In genomic region chr12:113334786-113335539, GRCh38 we compare ENCODE assay signal across 8 cellular contexts. TPM values are rescaled to one million over a fixed set of nuclear protein-coding genes. Genes with fewer than 3 reads are reported as not detected.
DNase-seq lines count a peak whose midpoint lies in the region; ATAC-seq and TF ChIP-seq lines count a peak whose summit lies in the region.

Gene SLC8B1 (minus strand): TSS chr12:113335109. CDS start chr12:113332878, 2,231 bp downstream.

- H3K9me3 ChIP-seq in iPS-18c (ENCODE audit: control insufficient read depth, insufficient read depth, low read length) (no peaks in the 10 kb centered on the region), skeletal muscle tissue (ENCODE audit: control insufficient read depth in 3 of 3, low read length in 3 of 3) (no peaks in the 10 kb centered on the region)

- peak within 1 kb of the TSS; percentile 85 to 91 (median 87) for H3K9ac ChIP-seq in skeletal muscle tissue (ENCODE audit: low read depth in 1 of 3, low read length in 3 of 3)

- peak; percentile 32 to 59 for DNase-seq in NCI-H187 (lab: John Stamatoyannopoulos, UW)
- no peak for DNase-seq in NCI-H187 treated with DMSO at 0.1 percent for 48 hours (lab: John Stamatoyannopoulos, UW)
- DNase-seq in NCI-H2107 treated with DMSO at 0.1 percent for 48 hours (lab: John Stamatoyannopoulos, UW; ENCODE audit: unreplicated experiment), result peak; percentile 37
- DNase-seq in T47D (ENCODE audit: low read depth in 1 of 2, low spot score in 1 of 2), result peak; percentile 89 to 91

- H3K4me1 ChIP-seq in skeletal muscle tissue (ENCODE audit: control insufficient read depth in 3 of 3, insufficient read depth in 3 of 3, low read length in 3 of 3), result peaks cover 18 to 22% (median 19%) of the 10 kb centered on the region in 3 donors

- peak; percentile 91 for ATAC-seq in HG02870 (IDR thresholded peaks at IDR 0.05; ENCODE audit: unreplicated experiment)

- peaks cover 16 to 21% (median 19%) of the 10 kb centered on the region in 3 donors for H3K36me3 ChIP-seq in skeletal muscle tissue (ENCODE audit: control insufficient read depth in 3 of 3, insufficient read depth in 3 of 3, low read length in 3 of 3)

- no peak for TF ChIP-seq CTCF in VCaP (conservative IDR thresholded peaks at IDR 0.05)

- in situ Hi-C loops in T47D (cut with HindIII; ENCODE audit: low pct_unique_long_range_greater_than_20kb, low sequenced_read_pairs), result no loop called here

- H3K27me3 ChIP-seq in skeletal muscle tissue (ENCODE audit: control insufficient read depth in 3 of 3, insufficient read depth in 3 of 3, low read length in 3 of 3), result no peaks in the 10 kb centered on the region

- peak within 1 kb of the TSS; percentile 59 for H3K4me3 ChIP-seq in iPS-18c (ENCODE audit: insufficient read depth, low read depth, low read length)
- H3K4me3 ChIP-seq in skeletal muscle tissue (ENCODE audit: low read length in 3 of 3), result peak within 1 kb of the TSS; percentile 86 to 97 (median 93)

- H3K27ac ChIP-seq in VCaP (peak within 1 kb of the TSS; percentile 45; the same call in 1 of the 2 replicates), skeletal muscle tissue (ENCODE audit: low read depth, low read length) (peak within 1 kb of the TSS; percentile 62)

RNA-seq across cellular contexts. Expression of gene SLC8B1, which starts in this region (rescaled TPM):
- 8.4 TPM for total RNA-seq in skeletal muscle tissue
